ENCODE assay signal across 2 cellular contexts in genomic region chr4:144024399-144025053, GRCh38. TPM values are rescaled to one million over a fixed set of nuclear protein-coding genes. Genes with fewer than 3 reads are reported as not detected.
"Had no signal": no experiment of that assay in that cellular context is flagged by ENCODE, and none has a peak within 500 bp of the region (broad histone marks: within the 10 kb centered on the region; RNA-seq: fewer than 3 reads in every experiment).

No MANE protein-coding gene starts in this region.

RNA-seq across cellular contexts. Expression of gene GYPB, which starts 5.3 kb away (rescaled TPM):
- total RNA-seq: G401, GM12878 had no signal
